ENCODE assay signal across 22 cellular contexts in genomic region chr12:32496946-32497345, GRCh38.
"Had no signal": no experiment of that assay in that cellular context is flagged by ENCODE, and none has a peak within 500 bp of the region (broad histone marks: within the 10 kb centered on the region; RNA-seq: fewer than 3 reads in every experiment).

No MANE protein-coding gene starts in this region.

- DNase-seq: cerebellar nuclear complex; effector CD8-positive, alpha-beta T cell; endodermal cell; foreskin keratinocyte; kidney; left lung; lower lobe of right lung; naive thymus-derived CD8-positive, alpha-beta T cell; nephron progenitor cell; pancreas; retina; stimulated activated CD4-positive, alpha-beta T cell treated with anti-CD3 and anti-CD28 coated beads, Interleukin-4, amount 100 ng/mL, for 4 hours; stimulated activated naive CD8-positive, alpha-beta T cell treated with anti-CD3 and anti-CD28 coated beads, Interleukin-15, Interleukin-2, amounts not matched to agents 100 U/mL and 50 U/mL, for 24 hours; substantia nigra; testis; tibial artery had no signal

- H3K4me3 Mint-ChIP-seq: endodermal cell; naive thymus-derived CD8-positive, alpha-beta T cell; nephron progenitor cell; stimulated activated memory B cell treated with anti-CD40 and anti-IgM and Interleukin-4, amounts not matched to agents 10 μg/mL and 1 μg/mL and 100 μg/mL, for 72 hours; type B pancreatic cell had no signal

- ATAC-seq: esophagus mucosa; foreskin keratinocyte; left lung; lower lobe of right lung; naive thymus-derived CD8-positive, alpha-beta T cell; pancreas; sciatic nerve; stimulated activated memory B cell treated with anti-CD40 and anti-IgM and Interleukin-4, amounts not matched to agents 10 μg/mL and 1 μg/mL and 100 μg/mL, for 72 hours; stimulated activated naive CD8-positive, alpha-beta T cell treated with anti-CD3 and anti-CD28 coated beads, Interleukin-15, Interleukin-2, amounts not matched to agents 100 U/mL and 50 U/mL, for 24 hours had no signal

- H3K27ac ChIP-seq: cardiac muscle cell, epithelial cell of prostate, foreskin keratinocyte, left lung, lower lobe of right lung, pancreas, testis, tibial artery had no signal

- H3K36me3 Mint-ChIP-seq: naive thymus-derived CD8-positive, alpha-beta T cell; stimulated activated memory B cell treated with anti-CD40 and anti-IgM and Interleukin-4, amounts not matched to agents 10 μg/mL and 1 μg/mL and 100 μg/mL, for 72 hours had no signal

- H3K27me3 Mint-ChIP-seq: naive thymus-derived CD8-positive, alpha-beta T cell; stimulated activated memory B cell treated with anti-CD40 and anti-IgM and Interleukin-4, amounts not matched to agents 10 μg/mL and 1 μg/mL and 100 μg/mL, for 72 hours; type B pancreatic cell had no signal

- H3K36me3 ChIP-seq: cardiac muscle cell, left lung, lower lobe of right lung, pancreas, tibial artery had no signal

- H3K27ac Mint-ChIP-seq: endodermal cell; naive thymus-derived CD8-positive, alpha-beta T cell; nephron progenitor cell; stimulated activated memory B cell treated with anti-CD40 and anti-IgM and Interleukin-4, amounts not matched to agents 10 μg/mL and 1 μg/mL and 100 μg/mL, for 72 hours; type B pancreatic cell had no signal

- H3K27me3 ChIP-seq: cardiac muscle cell, foreskin keratinocyte, left lung, pancreas, testis, tibial artery had no signal

- H3K9me3 ChIP-seq: left lung, lower lobe of right lung, pancreas, testis, tibial artery had no signal

- H3K9me3 Mint-ChIP-seq: endodermal cell; naive thymus-derived CD8-positive, alpha-beta T cell; nephron progenitor cell; stimulated activated memory B cell treated with anti-CD40 and anti-IgM and Interleukin-4, amounts not matched to agents 10 μg/mL and 1 μg/mL and 100 μg/mL, for 72 hours; type B pancreatic cell had no signal

- H3K4me1 ChIP-seq: foreskin keratinocyte, testis had no signal

- H3K4me3 ChIP-seq: cardiac muscle cell, left lung, lower lobe of right lung, pancreas, testis, tibial artery had no signal
